Comparison of ENCODE assay signal across 8 cellular contexts in genomic region chr1:26771643-26772321, GRCh38. TPM values are rescaled to one million over a fixed set of nuclear protein-coding genes. Genes with fewer than 3 reads are reported as not detected.
DNase-seq lines count a peak whose midpoint lies in the region; ATAC-seq, FAIRE-seq and TF ChIP-seq lines count a peak whose summit lies in the region.

No MANE protein-coding gene starts in this region.

- peaks cover 0 to 3% (median 0%) of the 10 kb centered on the region in 3 donors for H3K4me1 Mint-ChIP-seq in IgD-negative memory B cell
- H3K4me1 Mint-ChIP-seq in astrocyte (ENCODE audit: low read depth, unreplicated experiment), result peaks cover 51% of the 10 kb centered on the region
- H3K4me1 Mint-ChIP-seq in immature natural killer cell, result peaks cover 8 to 38% of the 10 kb centered on the region in 2 donors

- H3K4me2 ChIP-seq in DND-41 (ENCODE audit: insufficient read depth, low read length) (no peak overlapping the region), astrocyte (ENCODE audit: low read length) (peak overlapping the region; percentile 67)

- FAIRE-seq in astrocyte (lab: Jason Lieb, UNC), result peak; percentile 91

- ATAC-seq in DND-41 (ENCODE audit: insufficient read depth, low read depth) (0 out of 3 replicates have a peak, but pooled peaks have one; percentile 18), GM18867 (IDR thresholded peaks at IDR 0.05; ENCODE audit: unreplicated experiment) (no peak), HG03045 (IDR thresholded peaks at IDR 0.05; ENCODE audit: unreplicated experiment) (no peak)
- peak; percentile 78 for ATAC-seq in stimulated activated naive CD8-positive, alpha-beta T cell treated with anti-CD3 and anti-CD28 coated beads, Interleukin-15, Interleukin-2, amounts not matched to agents 100 U/mL and 50 U/mL, for 24 hours

- no peaks in the 10 kb centered on the region for H3K27me3 Mint-ChIP-seq in IgD-negative memory B cell
- no peaks in the 10 kb centered on the region for H3K27me3 Mint-ChIP-seq in astrocyte (ENCODE audit: low read depth, unreplicated experiment)
- H3K27me3 Mint-ChIP-seq in immature natural killer cell (ENCODE audit: low read depth in 3 of 3), result peaks cover 3 to 8% (median 4%) of the 10 kb centered on the region in 3 donors

- no peak for DNase-seq in DND-41
- peak; percentile 98 for DNase-seq in astrocyte (ENCODE audit: low read depth)
- no peak for DNase-seq in immature natural killer cell
- DNase-seq in stimulated activated naive CD8-positive, alpha-beta T cell treated with anti-CD3 and anti-CD28 coated beads, Interleukin-15, Interleukin-2, amounts not matched to agents 100 U/mL and 50 U/mL, for 24 hours, result peak; percentile 25
- no peak for DNase-seq in activated CD8-positive, alpha-beta memory T cell treated with anti-CD3 and anti-CD28 coated beads, Interleukin-2, amount 50 U/mL, for 4 hours

- H3K27ac ChIP-seq in DND-41 (ENCODE audit: low read length) (no peak overlapping the region), astrocyte (ENCODE audit: low read depth, low read length) (peak overlapping the region; percentile 99)

- peaks cover 98% of the 10 kb centered on the region for H3K36me3 ChIP-seq in DND-41 (ENCODE audit: insufficient read depth, low read length)
- peaks cover 61% of the 10 kb centered on the region for H3K36me3 ChIP-seq in astrocyte (ENCODE audit: insufficient read depth, low read length)

- H3K4me3 ChIP-seq in DND-41 (ENCODE audit: low read depth in 1 of 2, low read length in 2 of 2) (no peak overlapping the region), astrocyte (ENCODE audit: insufficient read depth, low read depth, low read length) (peak overlapping the region; percentile 11)

- TF ChIP-seq CTCF in DND-41 (IDR thresholded peaks at IDR 0.05; ENCODE audit: borderline replicate concordance, extremely low read depth, low read length, poor library complexity, severe bottlenecking) (no peak), astrocyte (IDR thresholded peaks at IDR 0.05; ENCODE audit: insufficient read depth, low read depth, low read length) (no peak)

- no peak overlapping the region for H2AFZ ChIP-seq in DND-41 (ENCODE audit: low read depth, low read length)
- no peak overlapping the region for H2AFZ ChIP-seq in astrocyte (ENCODE audit: low read depth, low read length)

- peaks cover 19% of the 10 kb centered on the region for H4K20me1 ChIP-seq in DND-41 (ENCODE audit: insufficient read depth, low read length)
- H4K20me1 ChIP-seq in astrocyte (ENCODE audit: insufficient read depth, low read length), result peaks cover 22% of the 10 kb centered on the region

- H3K36me3 Mint-ChIP-seq in IgD-negative memory B cell, result peaks cover 2% of the 10 kb centered on the region
- H3K36me3 Mint-ChIP-seq in astrocyte (ENCODE audit: low read depth, unreplicated experiment), result peaks cover 48% of the 10 kb centered on the region
- H3K36me3 Mint-ChIP-seq in immature natural killer cell, result peaks cover 31 to 80% (median 41%) of the 10 kb centered on the region in 3 donors

- H3K9me3 Mint-ChIP-seq in IgD-negative memory B cell (no peaks in the 10 kb centered on the region), astrocyte (ENCODE audit: unreplicated experiment) (no peaks in the 10 kb centered on the region), immature natural killer cell (no peaks in the 10 kb centered on the region)

- H3K27ac Mint-ChIP-seq in IgD-negative memory B cell, result peak overlapping the region in 2 of 3 donors; percentile 39 to 52
- peak overlapping the region; percentile 99 for H3K27ac Mint-ChIP-seq in astrocyte (ENCODE audit: unreplicated experiment)
- peak overlapping the region in 4 of 6 donors; percentile 57 to 76 (median 74) for H3K27ac Mint-ChIP-seq in immature natural killer cell

- H3K27me3 ChIP-seq in DND-41 (ENCODE audit: insufficient read depth, low read length, poor library complexity) (no peaks in the 10 kb centered on the region), astrocyte (ENCODE audit: insufficient read depth, low read length) (no peaks in the 10 kb centered on the region)

- H3K9me3 ChIP-seq in DND-41 (ENCODE audit: insufficient read depth, low read length, severe bottlenecking) (no peaks in the 10 kb centered on the region), astrocyte (ENCODE audit: insufficient read depth, low read depth, low read length) (no peaks in the 10 kb centered on the region)

- H3K79me2 ChIP-seq in DND-41 (ENCODE audit: insufficient read depth, low read length) (peaks cover 28% of the 10 kb centered on the region), astrocyte (ENCODE audit: insufficient read depth, low read length) (peaks cover 33% of the 10 kb centered on the region)

- H3K9ac ChIP-seq in DND-41 (ENCODE audit: low read depth, low read length), result no peak overlapping the region
- H3K9ac ChIP-seq in astrocyte (ENCODE audit: low read length), result peak overlapping the region; percentile 83

- H3K4me3 Mint-ChIP-seq in IgD-negative memory B cell (no peak overlapping the region), astrocyte (ENCODE audit: unreplicated experiment) (peak overlapping the region; percentile 66), immature natural killer cell (no peak overlapping the region)

- H3K4me1 ChIP-seq in DND-41 (ENCODE audit: insufficient read depth, low read length) (no peaks in the 10 kb centered on the region), astrocyte (ENCODE audit: insufficient read depth, low read length) (peaks cover 46% of the 10 kb centered on the region)

RNA-seq across cellular contexts. Expression of gene PIGV, which starts 16.0 kb away (rescaled TPM):
- polyA plus RNA-seq in IgD-negative memory B cell (10.6 TPM), immature natural killer cell (10 to 100 TPM in 2 of 3 donors, 1 to 10 TPM in 1; 9.8 to 20.0 (median 13.7) TPM)
- total RNA-seq in astrocyte, result 7.9 and 10.6 TPM in 2 replicates

RNA-seq across cellular contexts. Expression of gene ZDHHC18, which starts 54.7 kb away (rescaled TPM):
- 4.3 TPM for polyA plus RNA-seq in IgD-negative memory B cell
- total RNA-seq in astrocyte, result 22.3 and 22.6 TPM in 2 replicates
- polyA plus RNA-seq in immature natural killer cell, result 1 to 10 TPM; 7.3 to 8.8 (median 7.8) TPM

Comparison
In these comparisons a context has a peak if more than half of its experiments do, and no peak if none do; other contexts are left out.
1. ATAC-seq: peak in DND-41 (single experiment) and stimulated activated naive CD8-positive, alpha-beta T cell treated with anti-CD3 and anti-CD28 coated beads, Interleukin-15, Interleukin-2, amounts not matched to agents 100 U/mL and 50 U/mL, for 24 hours (single experiment); none in GM18867 (single experiment) and HG03045 (single experiment).
2. DNase-seq: peak in astrocyte (single experiment) and stimulated activated naive CD8-positive, alpha-beta T cell treated with anti-CD3 and anti-CD28 coated beads, Interleukin-15, Interleukin-2, amounts not matched to agents 100 U/mL and 50 U/mL, for 24 hours (single experiment); none in DND-41 (single experiment), immature natural killer cell (0 of 3) and activated CD8-positive, alpha-beta memory T cell treated with anti-CD3 and anti-CD28 coated beads, Interleukin-2, amount 50 U/mL, for 4 hours (single experiment).
3. H3K27ac Mint-ChIP-seq: peak in every context shown above with its lines; median percentile 99 in astrocyte; 74 in immature natural killer cell; 46 in IgD-negative memory B cell.